In genomic region chr15:68726246-68726645, GRCh38 we compare ENCODE assay signal across 22 cellular contexts.
"Had no signal": no experiment of that assay in that cellular context is flagged by ENCODE, and none has a peak within 500 bp of the region (broad histone marks: within the 10 kb centered on the region; RNA-seq: fewer than 3 reads in every experiment).

No MANE protein-coding gene starts in this region.

- H3K4me1 Mint-ChIP-seq: activated naive CD4-positive, alpha-beta T cell treated with anti-CD3 and anti-CD28 coated beads, Interleukin-2, amount 50 U/mL, for 24 hours; stimulated activated naive CD8-positive, alpha-beta T cell treated with anti-CD3 and anti-CD28 coated beads, Interleukin-15, amount 100 ng/mL, for 72 hours had no signal

- H3K36me3 ChIP-seq: ascending aorta, right lobe of liver, upper lobe of right lung had no signal

- H3K4me2 ChIP-seq: smooth muscle cell had no signal

- H3K4me3 ChIP-seq: ascending aorta, lung, right lobe of liver, smooth muscle cell, testis, upper lobe of right lung had no signal

- H3K4me1 ChIP-seq: right lobe of liver had no signal

- H3K9me3 Mint-ChIP-seq: activated naive CD4-positive, alpha-beta T cell treated with anti-CD3 and anti-CD28 coated beads, Interleukin-2, amount 50 U/mL, for 24 hours; activated T-cell treated with anti-CD3 and anti-CD28 coated beads, Interleukin-2, amount 50 U/mL, for 72 hours; mesothelial cell of epicardium; natural killer cell treated with Interleukin-12 subunit alpha and Interleukin-12 subunit beta and Interleukin-15 and Interleukin-18, amount 100 ng/mL, for 72 hours; stimulated activated naive CD8-positive, alpha-beta T cell treated with anti-CD3 and anti-CD28 coated beads, Interleukin-15, amount 100 ng/mL, for 72 hours had no signal

- H3K9me3 ChIP-seq: ascending aorta, right lobe of liver, testis, upper lobe of right lung had no signal

- H3K4me3 Mint-ChIP-seq: activated naive CD4-positive, alpha-beta T cell treated with anti-CD3 and anti-CD28 coated beads, Interleukin-2, amount 50 U/mL, for 24 hours; activated T-cell treated with anti-CD3 and anti-CD28 coated beads, Interleukin-2, amount 50 U/mL, for 72 hours; mesothelial cell of epicardium; natural killer cell treated with Interleukin-12 subunit alpha and Interleukin-12 subunit beta and Interleukin-15 and Interleukin-18, amount 100 ng/mL, for 72 hours; stimulated activated naive CD8-positive, alpha-beta T cell treated with anti-CD3 and anti-CD28 coated beads, Interleukin-15, amount 100 ng/mL, for 72 hours; T-helper 17 cell had no signal

- ATAC-seq: activated T-cell treated with anti-CD3 and anti-CD28 coated beads, Interleukin-2, amount 50 U/mL, for 72 hours; stimulated activated naive CD8-positive, alpha-beta T cell treated with anti-CD3 and anti-CD28 coated beads, Interleukin-15, amount 100 ng/mL, for 72 hours; T-helper 17 cell had no signal

- H3K27me3 Mint-ChIP-seq: activated naive CD4-positive, alpha-beta T cell treated with anti-CD3 and anti-CD28 coated beads, Interleukin-2, amount 50 U/mL, for 24 hours had no signal

- H3K27me3 ChIP-seq: ascending aorta, right lobe of liver, testis, upper lobe of right lung had no signal

- H3K36me3 Mint-ChIP-seq: activated naive CD4-positive, alpha-beta T cell treated with anti-CD3 and anti-CD28 coated beads, Interleukin-2, amount 50 U/mL, for 24 hours; mesothelial cell of epicardium; natural killer cell treated with Interleukin-12 subunit alpha and Interleukin-12 subunit beta and Interleukin-15 and Interleukin-18, amount 100 ng/mL, for 72 hours had no signal

- H3K27ac ChIP-seq: ascending aorta, right lobe of liver, testis, upper lobe of right lung, WERI-Rb-1 had no signal

- DNase-seq: activated CD4-positive, alpha-beta T cell treated with anti-CD3 and anti-CD28 coated beads for 1 hour; activated CD8-positive, alpha-beta memory T cell treated with anti-CD3 and anti-CD28 coated beads for 24 hours; activated CD8-positive, alpha-beta memory T cell treated with anti-CD3 and anti-CD28 coated beads, Interleukin-2, amount 50 U/mL, for 48 hours; activated gamma-delta T cell; activated T-cell treated with anti-CD3 and anti-CD28 coated beads, Interleukin-2, amount 50 U/mL, for 72 hours; cerebellar nuclear complex; effector CD4-positive, alpha-beta T cell; occipital lobe; stimulated activated CD4-positive, alpha-beta T cell treated with anti-CD3 and anti-CD28 coated beads, Interleukin-4, amount 100 ng/mL, for 1 hour; stimulated activated naive CD8-positive, alpha-beta T cell treated with anti-CD3 and anti-CD28 coated beads, Interleukin-15, amount 100 ng/mL, for 72 hours; T-helper 17 cell; upper lobe of right lung; WERI-Rb-1 had no signal

- H3K27ac Mint-ChIP-seq: activated naive CD4-positive, alpha-beta T cell treated with anti-CD3 and anti-CD28 coated beads, Interleukin-2, amount 50 U/mL, for 24 hours; activated T-cell treated with anti-CD3 and anti-CD28 coated beads, Interleukin-2, amount 50 U/mL, for 72 hours; mesothelial cell of epicardium; natural killer cell treated with Interleukin-12 subunit alpha and Interleukin-12 subunit beta and Interleukin-15 and Interleukin-18, amount 100 ng/mL, for 72 hours; progenitor cell of endocrine pancreas; T-helper 17 cell had no signal
